In the genomic region with DNA sequence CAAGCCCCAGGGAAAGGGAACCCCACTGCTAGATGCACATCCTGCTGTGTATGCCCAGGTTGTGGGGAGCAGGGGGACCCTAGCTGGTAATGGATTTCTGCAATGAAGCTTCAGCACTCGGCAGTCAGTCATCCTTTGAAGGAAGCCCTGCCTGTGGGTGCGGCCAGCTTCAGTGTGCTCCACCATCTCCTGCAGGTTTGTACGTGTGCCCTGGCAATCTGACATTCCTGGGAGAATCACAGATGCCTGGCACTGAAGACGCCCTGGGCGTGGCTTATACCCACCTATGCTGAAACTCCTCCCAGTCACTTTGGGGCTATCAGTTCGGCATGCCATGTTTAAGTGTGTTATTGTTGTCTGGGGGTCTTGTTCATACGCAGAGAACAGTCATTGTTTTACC, we compare ENCODE assay signal across 25 cellular contexts. TPM values are rescaled to one million over a fixed set of nuclear protein-coding genes. Genes with fewer than 3 reads are reported as not detected.
A peak's percentile ranks its signal among the peaks of the same experiment; 100 is the strongest.
DNase-seq lines count a peak whose midpoint lies in the region; ATAC-seq and TF ChIP-seq lines count a peak whose summit lies in the region.
"Had no signal": no experiment of that assay in that cellular context is flagged by ENCODE, and none has a peak within 500 bp of the region (broad histone marks: within the 10 kb centered on the region; RNA-seq: fewer than 3 reads in every experiment).

No MANE protein-coding gene starts in this region.

- no peaks in the 10 kb centered on the region for H4K20me1 ChIP-seq in smooth muscle cell (ENCODE audit: low read depth)
- H4K20me1 ChIP-seq: BLaER1 treated with 17β-estradiol and CSF1 and Interleukin-3, amounts not matched to agents 10 nM and 100 nM had no signal

- H3K9me3 ChIP-seq in breast epithelium (no peaks in the 10 kb centered on the region), upper lobe of left lung (no peaks in the 10 kb centered on the region), smooth muscle cell (replicated peaks; ENCODE audit: low read depth) (no peaks in the 10 kb centered on the region)
- H3K9me3 ChIP-seq: Caco-2, SJCRH30 had no signal

- TF ChIP-seq CTCF in MCF 10A (IDR thresholded peaks at IDR 0.05; ENCODE audit: unreplicated experiment) (no peak), breast epithelium (IDR thresholded peaks at IDR 0.05) (no peak), upper lobe of left lung (IDR thresholded peaks at IDR 0.05) (no peak), smooth muscle cell (IDR thresholded peaks at IDR 0.05; ENCODE audit: borderline replicate concordance, insufficient read depth, poor library complexity, severe bottlenecking) (no peak)

- no peak overlapping the region for H3K9ac ChIP-seq in smooth muscle cell (ENCODE audit: low read depth)
- H3K9ac ChIP-seq: BLaER1 treated with 17β-estradiol and CSF1 and Interleukin-3, amounts not matched to agents 10 nM and 100 nM had no signal

- H3K4me3 ChIP-seq in breast epithelium (no peak overlapping the region), skin epidermis (no peak overlapping the region), upper lobe of left lung (no peak overlapping the region), smooth muscle cell (no peak overlapping the region)
- H3K4me3 ChIP-seq: BLaER1 treated with 17β-estradiol and CSF1 and Interleukin-3, amounts not matched to agents 10 nM and 100 nM; GM12878; GM23338; SJCRH30 had no signal

- WGBS in upper lobe of left lung, 2 donors, result 75 to 84% methylated on average over 3 to 7 of the region's 7 CpGs
- WGBS in smooth muscle cell (ENCODE audit: low lambda C conversion rate), result 62% methylated on average over 7 of the region's 7 CpGs

- H3K27ac ChIP-seq in breast epithelium, result no peak overlapping the region
- peak overlapping the region; percentile 88 for H3K27ac ChIP-seq in epithelial cell of prostate
- peak overlapping the region in 18 of 21 experiments; percentile 6 to 83 (median 72) for H3K27ac ChIP-seq in skin epidermis
- no peak overlapping the region for H3K27ac ChIP-seq in upper lobe of left lung
- H3K27ac ChIP-seq in smooth muscle cell (ENCODE audit: low read depth), result no peak overlapping the region
- H3K27ac ChIP-seq: 22Rv1; BLaER1 treated with 17β-estradiol and CSF1 and Interleukin-3, amounts not matched to agents 10 nM and 100 nM; SJCRH30 had no signal

- no peak overlapping the region for H2AFZ ChIP-seq in smooth muscle cell (ENCODE audit: low read depth)
- H2AFZ ChIP-seq: GM23338 had no signal

- POLR2A ChIA-PET in MCF 10A (lab: Yijun Ruan, JAX), result interaction anchor here (0.6 to 4.1 kb wide), 31 partner anchors 10 to 662 kb away, joined by 3 to 54 read pairs (median 5); partner anchors contain the start of genes S100A14 and SPRR1B

- no peaks in the 10 kb centered on the region for H3F3A ChIP-seq in smooth muscle cell (ENCODE audit: low read depth)

- DNase-seq in MCF 10A (ENCODE audit: unreplicated experiment) (peak; percentile 84), breast epithelium (ENCODE audit: low spot score in 2 of 2) (no peak), epithelial cell of prostate (ENCODE audit: low read depth, low spot score) (peak; percentile 72), upper lobe of left lung (no peak), smooth muscle cell (lab: John Stamatoyannopoulos, UW; ENCODE audit: unreplicated experiment) (no peak)
- DNase-seq: ACHN; Caco-2; CD4-positive, alpha-beta memory T cell; DND-41; Karpas-422; NCI-H1694; NCI-H2081 treated with DMSO at 0.1 percent for 48 hours; NCI-H2171 treated with DMSO at 0.1 percent for 48 hours; NCI-H446 treated with DMSO at 0.1 percent for 48 hours; NCI-H69; SJCRH30 had no signal

- H3K9me3 Mint-ChIP-seq in MCF 10A (ENCODE audit: unreplicated experiment), result no peaks in the 10 kb centered on the region

- peaks cover 24% of the 10 kb centered on the region for H3K4me1 Mint-ChIP-seq in MCF 10A (ENCODE audit: insufficient read depth, unreplicated experiment)
- H3K4me1 Mint-ChIP-seq: CD4-positive, alpha-beta memory T cell; GM23338 had no signal

- H3K27ac Mint-ChIP-seq in MCF 10A (ENCODE audit: low read depth, unreplicated experiment), result peak overlapping the region; percentile 5
- H3K27ac Mint-ChIP-seq: CD4-positive, alpha-beta memory T cell; GM23338 had no signal

- H3K4me3 Mint-ChIP-seq in MCF 10A (ENCODE audit: unreplicated experiment), result peak overlapping the region; percentile 48
- H3K4me3 Mint-ChIP-seq: CD4-positive, alpha-beta memory T cell; GM23338 had no signal

- CTCF ChIA-PET in MCF 10A (lab: Yijun Ruan, JAX), result interaction anchor here (0.6 to 2.6 kb wide), 11 partner anchors 8 to 453 kb away, joined by 3 to 11 read pairs (median 5); no protein-coding TSS in a partner anchor

- no peaks in the 10 kb centered on the region for H3K36me3 Mint-ChIP-seq in MCF 10A (ENCODE audit: insufficient read depth, unreplicated experiment)
- H3K36me3 Mint-ChIP-seq: CD4-positive, alpha-beta memory T cell had no signal

- no peaks in the 10 kb centered on the region for H3K4me1 ChIP-seq in breast epithelium
- H3K4me1 ChIP-seq in upper lobe of left lung, result no peaks in the 10 kb centered on the region
- no peaks in the 10 kb centered on the region for H3K4me1 ChIP-seq in smooth muscle cell (ENCODE audit: low read depth)
- H3K4me1 ChIP-seq: Caco-2, SJCRH30 had no signal

- no TSS peak for BruUV-seq in MCF 10A (replicated peaks; lab: Mats Ljungman, UMichigan)

- H3K79me2 ChIP-seq in smooth muscle cell (ENCODE audit: low read depth), result no peaks in the 10 kb centered on the region

- H3K27me3 ChIP-seq in breast epithelium (no peaks in the 10 kb centered on the region), upper lobe of left lung (no peaks in the 10 kb centered on the region), smooth muscle cell (ENCODE audit: low read depth) (no peaks in the 10 kb centered on the region)
- H3K27me3 ChIP-seq: BLaER1 treated with 17β-estradiol and CSF1 and Interleukin-3, amounts not matched to agents 10 nM and 100 nM; SJCRH30 had no signal

- TF ChIP-seq POLR2A in breast epithelium (IDR thresholded peaks at IDR 0.05) (no peak), upper lobe of left lung (IDR thresholded peaks at IDR 0.05) (no peak)

- no peaks in the 10 kb centered on the region for H3K36me3 ChIP-seq in breast epithelium
- H3K36me3 ChIP-seq in upper lobe of left lung, result no peaks in the 10 kb centered on the region
- no peaks in the 10 kb centered on the region for H3K36me3 ChIP-seq in smooth muscle cell (ENCODE audit: low read depth)
- H3K36me3 ChIP-seq: BLaER1 treated with 17β-estradiol and CSF1 and Interleukin-3, amounts not matched to agents 10 nM and 100 nM; SJCRH30 had no signal

- no peaks in the 10 kb centered on the region for H3K27me3 Mint-ChIP-seq in MCF 10A (ENCODE audit: insufficient read depth, unreplicated experiment)

- TF ChIP-seq EP300 in upper lobe of left lung (IDR thresholded peaks at IDR 0.05), result no peak

- no peak for ATAC-seq in upper lobe of left lung (ENCODE audit: low FRiP score in 2 of 2)
- ATAC-seq in HG03139 (IDR thresholded peaks at IDR 0.05; ENCODE audit: unreplicated experiment), result no peak
- no peak for ATAC-seq in GM19467 (IDR thresholded peaks at IDR 0.05; ENCODE audit: unreplicated experiment)
- ATAC-seq: GM12878, GM23338, Panc1 had no signal

- intact Hi-C loops in MCF 10A (cut with micrococcal nuclease) (loop anchor here (5.0 kb wide), 1 partner anchor 79 kb away; the partner anchor contains the start of gene SPRR1B), breast epithelium (cut with DNase I; ENCODE audit: low total_unique reads) (no loop called here)

- no peak overlapping the region for H3K4me2 ChIP-seq in smooth muscle cell
- H3K4me2 ChIP-seq: BLaER1 treated with 17β-estradiol and CSF1 and Interleukin-3, amounts not matched to agents 10 nM and 100 nM; GM23338 had no signal

RNA-seq across cellular contexts. Expression of gene SPRR5, which starts 6.8 kb away (rescaled TPM):
- total RNA-seq in MCF 10A (2022) (not detected in 2 replicates), breast epithelium (not detected), upper lobe of left lung (not detected), smooth muscle cell (3.2 TPM in 1 of 2 replicates, not detected in the other)
- 0.22 TPM in 1 of 2 replicates, not detected in the other for polyA plus RNA-seq in smooth muscle cell
- total RNA-seq: Caco-2; CD4-positive, alpha-beta memory T cell; GM12878; GM23338; M059J; SJCRH30 had no signal
- polyA plus RNA-seq: CD4-positive, alpha-beta memory T cell; GM12878; GM23338 had no signal

RNA-seq across cellular contexts. Expression of gene SPRR4, which starts 16.7 kb away (rescaled TPM):
- total RNA-seq in MCF 10A (2022) (not detected in 2 replicates), breast epithelium (not detected), upper lobe of left lung (not detected), smooth muscle cell (5.9 TPM in 1 of 2 replicates, not detected in the other)
- polyA plus RNA-seq in smooth muscle cell, result 0.43 TPM in 1 of 2 replicates, not detected in the other
- total RNA-seq: Caco-2; CD4-positive, alpha-beta memory T cell; GM12878; GM23338; M059J; SJCRH30 had no signal
- polyA plus RNA-seq: CD4-positive, alpha-beta memory T cell; GM12878; GM23338 had no signal

RNA-seq across cellular contexts. Expression of gene SPRR1A, which starts 30.1 kb away (rescaled TPM):
- total RNA-seq in MCF 10A (2022), result not detected in 2 replicates
- not detected for total RNA-seq in breast epithelium
- not detected for total RNA-seq in upper lobe of left lung
- not detected in 2 replicates for total RNA-seq in smooth muscle cell
- 14.9 and 18.0 TPM in 2 replicates for polyA plus RNA-seq in smooth muscle cell
- total RNA-seq: Caco-2; CD4-positive, alpha-beta memory T cell; GM12878; GM23338; M059J; SJCRH30 had no signal
- polyA plus RNA-seq: CD4-positive, alpha-beta memory T cell; GM12878; GM23338 had no signal

RNA-seq across cellular contexts. Expression of gene IVL, which starts 45.4 kb away (rescaled TPM):
- total RNA-seq in MCF 10A (2022) (0.33 and 0.56 TPM in 2 replicates), breast epithelium (not detected), upper lobe of left lung (under 1 TPM in 4 of 6 donors, not detected in 2; 0.23 to 0.69 (median 0.35) TPM), smooth muscle cell (0.67 and 0.94 TPM in 2 replicates)
- polyA plus RNA-seq in smooth muscle cell, result 0.45 and 0.47 TPM in 2 replicates
- total RNA-seq: Caco-2; CD4-positive, alpha-beta memory T cell; GM23338; M059J; SJCRH30 had no signal
- polyA plus RNA-seq: CD4-positive, alpha-beta memory T cell; GM23338 had no signal

RNA-seq across cellular contexts. Expression of gene SPRR3, which starts 47.8 kb away (rescaled TPM):
- total RNA-seq in MCF 10A (2022), result not detected in 2 replicates
- not detected for total RNA-seq in breast epithelium
- total RNA-seq in upper lobe of left lung, result not detected
- 55.2 and 107 TPM in 2 replicates for total RNA-seq in smooth muscle cell
- polyA plus RNA-seq in smooth muscle cell, result 15.3 and 24.9 TPM in 2 replicates
- total RNA-seq: CD4-positive, alpha-beta memory T cell; GM12878; GM23338; M059J; SJCRH30 had no signal
- polyA plus RNA-seq: CD4-positive, alpha-beta memory T cell; GM12878; GM23338 had no signal

Comparison
In these comparisons a context has a peak if more than half of its experiments do, and no peak if none do; other contexts are left out.
1. DNase-seq: peak in MCF 10A (single experiment) and epithelial cell of prostate (single experiment); none in breast epithelium (0 of 2), upper lobe of left lung (0 of 2) and smooth muscle cell (single experiment).
2. H3K27ac ChIP-seq: peak in epithelial cell of prostate (single experiment) and skin epidermis (18 of 21); none in breast epithelium (0 of 2), upper lobe of left lung (0 of 4) and smooth muscle cell (single experiment).